ENCODE assay signal across 8 cellular contexts in the genomic region with DNA sequence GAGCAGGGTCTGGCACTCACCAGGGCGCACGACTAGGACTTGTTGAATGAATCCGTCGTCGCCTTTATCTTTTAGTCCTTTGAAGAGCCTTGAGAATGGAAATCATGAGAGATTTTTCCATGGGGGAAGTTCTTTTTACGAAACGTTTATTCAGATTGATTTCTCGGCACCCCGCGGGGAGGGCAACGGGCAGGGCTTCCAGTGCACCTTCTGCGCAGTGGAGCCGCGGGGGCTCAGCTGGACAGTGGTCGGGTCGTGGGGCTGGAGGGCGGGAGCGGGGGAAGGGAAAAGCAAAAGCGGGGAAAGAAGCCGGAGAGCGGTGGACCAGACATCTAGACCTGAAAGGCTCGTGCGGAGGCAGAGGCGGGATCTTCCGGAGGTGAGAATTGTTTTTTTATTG. TPM values are rescaled to one million over a fixed set of nuclear protein-coding genes. Genes with fewer than 3 reads are reported as not detected.
DNase-seq lines count a peak whose midpoint lies in the region; ATAC-seq and TF ChIP-seq lines count a peak whose summit lies in the region.
"Not testable (repeated sequence)": the region's sequence is repeated elsewhere in the genome, so short reads cannot be mapped to it uniquely, and the experiment has no call there.

No MANE protein-coding gene starts in this region.

- H3K4me3 Mint-ChIP-seq in activated CD4-positive, alpha-beta T cell treated with anti-CD3 and anti-CD28 coated beads for 36 hours: peak overlapping the region; percentile 75
- peak overlapping the region; percentile 68 for H3K4me3 Mint-ChIP-seq in activated naive CD4-positive, alpha-beta T cell treated with anti-CD3 and anti-CD28 coated beads, Interleukin-2, amount 50 U/mL, for 24 hours
- H3K4me3 Mint-ChIP-seq in mesothelial cell of epicardium: peak overlapping the region; percentile 64

- H3K36me3 Mint-ChIP-seq in activated CD4-positive, alpha-beta T cell treated with anti-CD3 and anti-CD28 coated beads for 36 hours (ENCODE audit: low read depth); activated naive CD4-positive, alpha-beta T cell treated with anti-CD3 and anti-CD28 coated beads, Interleukin-2, amount 50 U/mL, for 24 hours; mesothelial cell of epicardium: not testable (repeated sequence)

- not testable (repeated sequence) for H3K9me3 ChIP-seq in HEK293 (ENCODE audit: control insufficient read depth, insufficient read depth, low read depth, low read length); cardiac muscle cell (ENCODE audit: low read depth)

- H3K27ac Mint-ChIP-seq in activated CD4-positive, alpha-beta T cell treated with anti-CD3 and anti-CD28 coated beads for 36 hours; mesothelial cell of epicardium: not testable (repeated sequence)
- peak overlapping the region; percentile 17 for H3K27ac Mint-ChIP-seq in activated naive CD4-positive, alpha-beta T cell treated with anti-CD3 and anti-CD28 coated beads, Interleukin-2, amount 50 U/mL, for 24 hours

- not testable (repeated sequence) for TF ChIP-seq CTCF in AG04449 (IDR thresholded peaks at IDR 0.05; ENCODE audit: insufficient read depth, low read length, missing control alignments); HEK293 (tag by site-specific recombination; IDR thresholded peaks at IDR 0.05); choroid plexus epithelial cell (conservative IDR thresholded peaks at IDR 0.05; ENCODE audit: low read depth, low read length); cardiac muscle cell (IDR thresholded peaks at IDR 0.05; ENCODE audit: low read depth, low read length); mesothelial cell of epicardium (IDR thresholded peaks at IDR 0.05; ENCODE audit: unreplicated experiment); retinal pigment epithelial cell (conservative IDR thresholded peaks at IDR 0.05; ENCODE audit: low read depth, low read length)

- CTCF ChIA-PET in AG04449 (lab: Yijun Ruan, JAX); HEK293 (lab: Yijun Ruan, JAX); activated CD4-positive, alpha-beta T cell treated with anti-CD3 and anti-CD28 coated beads for 36 hours (lab: Charles Lee): not testable (repeated sequence)

- H3K27ac ChIP-seq in HEK293 (ENCODE audit: extremely low read depth, low read depth, low read length): peak overlapping the region; percentile 56; the same call in 1 of the 2 replicates
- not testable (repeated sequence) for H3K27ac ChIP-seq in cardiac muscle cell

- intact Hi-C loops in activated CD4-positive, alpha-beta T cell treated with anti-CD3 and anti-CD28 coated beads for 36 hours (cut with DNase I, micrococcal nuclease): not testable (repeated sequence)

- H3K36me3 ChIP-seq in HEK293 (ENCODE audit: control insufficient read depth in 2 of 2, insufficient read depth in 1 of 2, low read length in 2 of 2); cardiac muscle cell: not testable (repeated sequence)

- peaks cover 13% of the 10 kb centered on the region for H3K27me3 Mint-ChIP-seq in activated CD4-positive, alpha-beta T cell treated with anti-CD3 and anti-CD28 coated beads for 36 hours
- not testable (repeated sequence) for H3K27me3 Mint-ChIP-seq in activated naive CD4-positive, alpha-beta T cell treated with anti-CD3 and anti-CD28 coated beads, Interleukin-2, amount 50 U/mL, for 24 hours
- H3K27me3 Mint-ChIP-seq in mesothelial cell of epicardium (ENCODE audit: low read depth): peaks cover 14% of the 10 kb centered on the region

- DNase-seq in AG04449 (ENCODE audit: low read depth, low spot score); choroid plexus epithelial cell (ENCODE audit: low read depth); cardiac muscle cell (ENCODE audit: low read depth in 1 of 2, low spot score in 1 of 2); mesothelial cell of epicardium (ENCODE audit: low spot score in 2 of 2, unreplicated experiment in 2 of 2); retinal pigment epithelial cell (ENCODE audit: low read depth): not testable (repeated sequence)
- peak; percentile 32 for DNase-seq in activated CD4-positive, alpha-beta T cell treated with anti-CD3 and anti-CD28 coated beads for 36 hours

- peak overlapping the region; percentile 23; the same call in 1 of the 2 replicates for H3K4me3 ChIP-seq in AG04449 (ENCODE audit: low read depth, low read length)
- peak overlapping the region; percentile 32 for H3K4me3 ChIP-seq in HEK293 (ENCODE audit: low read depth, low read length)
- H3K4me3 ChIP-seq in choroid plexus epithelial cell (ENCODE audit: low read depth, low read length): peak overlapping the region; percentile 28
- peak overlapping the region; percentile 34 for H3K4me3 ChIP-seq in cardiac muscle cell
- peak overlapping the region; percentile 39 for H3K4me3 ChIP-seq in retinal pigment epithelial cell (ENCODE audit: low read length)

- H3K4me1 Mint-ChIP-seq in activated CD4-positive, alpha-beta T cell treated with anti-CD3 and anti-CD28 coated beads for 36 hours; activated naive CD4-positive, alpha-beta T cell treated with anti-CD3 and anti-CD28 coated beads, Interleukin-2, amount 50 U/mL, for 24 hours; mesothelial cell of epicardium: not testable (repeated sequence)

- H3K9me3 Mint-ChIP-seq in activated CD4-positive, alpha-beta T cell treated with anti-CD3 and anti-CD28 coated beads for 36 hours (ENCODE audit: low read depth); activated naive CD4-positive, alpha-beta T cell treated with anti-CD3 and anti-CD28 coated beads, Interleukin-2, amount 50 U/mL, for 24 hours; mesothelial cell of epicardium: not testable (repeated sequence)

- peaks cover 25% of the 10 kb centered on the region for H3K27me3 ChIP-seq in cardiac muscle cell

- not testable (repeated sequence) for H3K4me1 ChIP-seq in HEK293 (ENCODE audit: control insufficient read depth, insufficient read depth, low read length); cardiac muscle cell (ENCODE audit: low read depth)

- POLR2A ChIA-PET in AG04449 (lab: Yijun Ruan, JAX); HEK293 (lab: Yijun Ruan, JAX); activated CD4-positive, alpha-beta T cell treated with anti-CD3 and anti-CD28 coated beads for 36 hours (lab: Charles Lee): not testable (repeated sequence)

- not testable (repeated sequence) for ATAC-seq in activated CD4-positive, alpha-beta T cell treated with anti-CD3 and anti-CD28 coated beads for 36 hours

RNA-seq across cellular contexts. Expression of a gene that starts 50.5 kb away (rescaled TPM):
- total RNA-seq in activated CD4-positive, alpha-beta T cell treated with anti-CD3 and anti-CD28 coated beads for 36 hours: 1 to 10 TPM; 1.2 to 1.5 TPM
- 1.3 and 2.4 TPM in 2 replicates for total RNA-seq in cardiac muscle cell
- 0.70 and 1.6 TPM in 2 replicates for polyA plus RNA-seq in cardiac muscle cell
- total RNA-seq in mesothelial cell of epicardium: 4.5 to 5.0 TPM (median 4.9 TPM) in 3 replicates
